Comparison of ENCODE assay signal across 18 cellular contexts in the genomic region with DNA sequence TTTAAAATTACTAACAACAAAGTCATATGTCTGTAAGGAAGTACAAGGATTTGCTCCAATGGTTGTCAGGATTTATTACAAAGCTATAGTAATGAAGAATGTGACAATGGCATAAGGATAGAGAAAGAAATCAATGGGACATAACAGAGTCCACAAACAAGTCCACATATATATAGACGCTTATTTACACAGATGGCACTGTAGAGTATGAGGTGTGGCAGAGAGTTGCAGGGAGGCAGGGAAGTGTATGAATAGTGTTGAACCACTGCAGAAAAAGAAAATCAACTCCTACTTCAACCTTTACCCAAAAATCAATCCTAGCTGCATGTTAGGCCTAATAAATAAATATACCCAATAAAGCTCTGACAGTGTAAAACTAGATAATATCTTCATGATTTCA.
"Had no signal": no experiment of that assay in that cellular context is flagged by ENCODE, and none has a peak within 500 bp of the region (broad histone marks: within the 10 kb centered on the region; RNA-seq: fewer than 3 reads in every experiment).

No MANE protein-coding gene starts in this region.

- H3K4me3 Mint-ChIP-seq: activated naive CD8-positive, alpha-beta T cell; activated T-cell treated with anti-CD3 and anti-CD28 coated beads, Interleukin-2, amount 50 U/mL, for 24 hours; activated T-helper 17 cell treated with anti-CD3 and anti-CD28 coated beads, Interleukin-2, amount 50 U/mL, for 72 hours; naive thymus-derived CD8-positive, alpha-beta T cell; type B pancreatic cell; WTC11 had no signal

- H3K36me3 Mint-ChIP-seq: type B pancreatic cell, WTC11 had no signal

- DNase-seq: activated T-cell treated with anti-CD3 and anti-CD28 coated beads, Interleukin-2, amount 50 U/mL, for 24 hours; adrenal gland; brain microvascular endothelial cell; caudate nucleus; dermis blood vessel endothelial cell; effector CD8-positive, alpha-beta T cell; erythroblast; foreskin fibroblast; heart right ventricle; islet precursor cell; left cardiac atrium; naive thymus-derived CD8-positive, alpha-beta T cell; stimulated activated CD4-positive, alpha-beta T cell treated with anti-CD3 and anti-CD28 coated beads, Interleukin-4, amount 100 ng/mL, for 24 hours; stimulated activated naive CD4-positive, alpha-beta T cell treated with Interleukin-2 at 50 U/mL for 16 hours had no signal

- H3K9me3 Mint-ChIP-seq: activated T-cell treated with anti-CD3 and anti-CD28 coated beads, Interleukin-2, amount 50 U/mL, for 24 hours; activated T-helper 17 cell treated with anti-CD3 and anti-CD28 coated beads, Interleukin-2, amount 50 U/mL, for 72 hours; naive thymus-derived CD8-positive, alpha-beta T cell; type B pancreatic cell; WTC11 had no signal

- H3K27me3 Mint-ChIP-seq: activated naive CD8-positive, alpha-beta T cell; activated T-cell treated with anti-CD3 and anti-CD28 coated beads, Interleukin-2, amount 50 U/mL, for 24 hours; activated T-helper 17 cell treated with anti-CD3 and anti-CD28 coated beads, Interleukin-2, amount 50 U/mL, for 72 hours; naive thymus-derived CD8-positive, alpha-beta T cell; type B pancreatic cell had no signal

- H3K27ac Mint-ChIP-seq: activated naive CD8-positive, alpha-beta T cell; activated T-cell treated with anti-CD3 and anti-CD28 coated beads, Interleukin-2, amount 50 U/mL, for 24 hours; activated T-helper 17 cell treated with anti-CD3 and anti-CD28 coated beads, Interleukin-2, amount 50 U/mL, for 72 hours; type B pancreatic cell; WTC11 had no signal

- H3K4me1 Mint-ChIP-seq: WTC11 had no signal
